12 cellular contexts compared by ENCODE assay signal in genomic region chr3:53554559-53555511, GRCh38.
DNase-seq lines count a peak whose midpoint lies in the region; ATAC-seq and TF ChIP-seq lines count a peak whose summit lies in the region.
"Had no signal": no experiment of that assay in that cellular context is flagged by ENCODE, and none has a peak within 500 bp of the region (broad histone marks: within the 10 kb centered on the region; RNA-seq: fewer than 3 reads in every experiment).

No MANE protein-coding gene starts in this region.

- H3K4me1 Mint-ChIP-seq in activated CD4-positive, alpha-beta T cell treated with anti-CD3 and anti-CD28 coated beads, Interleukin-2, amount 10 ng/mL, durations not matched to agents 24 days and 14 days, result peaks cover 6% of the 10 kb centered on the region

- TF ChIP-seq CTCF in tibial artery (IDR thresholded peaks at IDR 0.05), result no peak

- H3K4me3 ChIP-seq in tibial artery, result no peak overlapping the region
- H3K4me3 ChIP-seq: A549, SK-N-MC had no signal

- H3K27ac Mint-ChIP-seq in activated CD4-positive, alpha-beta T cell treated with anti-CD3 and anti-CD28 coated beads, Interleukin-2, amount 10 ng/mL, durations not matched to agents 24 days and 14 days, result peak overlapping the region; percentile 84

- DNase-seq in activated CD4-positive, alpha-beta T cell treated with anti-CD3 and anti-CD28 coated beads, Interleukin-2, amount 10 ng/mL, durations not matched to agents 24 days and 14 days, result no peak
- DNase-seq in activated CD4-positive, alpha-beta T cell treated with anti-CD3 and anti-CD28 coated beads for 1 hour, result no peak
- DNase-seq in stimulated activated CD4-positive, alpha-beta T cell treated with anti-CD3 and anti-CD28 coated beads, TNF-alpha, amount 100 ng/mL, for 48 hours (ENCODE audit: low read depth in 3 of 3), result peak; percentile 11 to 48 (median 27)
- DNase-seq in tibial artery, result no peak
- no peak for DNase-seq in NCI-H345 treated with DMSO at 0.1 percent for 48 hours (lab: John Stamatoyannopoulos, UW; ENCODE audit: unreplicated experiment)
- DNase-seq in hepatic stellate cell (ENCODE audit: low spot score), result no peak
- DNase-seq: NCI-H1092 treated with DMSO at 0.1 percent for 48 hours had no signal

- H3K36me3 ChIP-seq in tibial artery, result no peaks in the 10 kb centered on the region

- peaks cover 3% of the 10 kb centered on the region for H3K9me3 Mint-ChIP-seq in activated CD4-positive, alpha-beta T cell treated with anti-CD3 and anti-CD28 coated beads, Interleukin-2, amount 10 ng/mL, durations not matched to agents 24 days and 14 days

- no peaks in the 10 kb centered on the region for H3K27me3 ChIP-seq in tibial artery

- ATAC-seq in GM21737 (IDR thresholded peaks at IDR 0.05; ENCODE audit: unreplicated experiment) (peak; percentile 80), HG03460 (IDR thresholded peaks at IDR 0.05; ENCODE audit: unreplicated experiment) (peak; percentile 80)
- ATAC-seq: A549 had no signal

- no peak overlapping the region for H3K27ac ChIP-seq in tibial artery
- H3K27ac ChIP-seq: A549, SK-N-MC had no signal

- intact Hi-C loops in activated CD4-positive, alpha-beta T cell treated with anti-CD3 and anti-CD28 coated beads, Interleukin-2, amount 10 ng/mL, durations not matched to agents 24 days and 14 days (cut with micrococcal nuclease), result no loop called here
- intact Hi-C loops in tibial artery (cut with DNase I; ENCODE audit: low total_unique reads), result no loop called here

- no peaks in the 10 kb centered on the region for H3K36me3 Mint-ChIP-seq in activated CD4-positive, alpha-beta T cell treated with anti-CD3 and anti-CD28 coated beads, Interleukin-2, amount 10 ng/mL, durations not matched to agents 24 days and 14 days (ENCODE audit: low read depth)

- H3K9me3 ChIP-seq in tibial artery, result peaks cover 0 to 8% (median 0%) of the 10 kb centered on the region in 3 donors
- H3K9me3 ChIP-seq: A549 had no signal

- H3K4me1 ChIP-seq in tibial artery, result no peaks in the 10 kb centered on the region
- H3K4me1 ChIP-seq: A549 had no signal

- H3K27me3 Mint-ChIP-seq in activated CD4-positive, alpha-beta T cell treated with anti-CD3 and anti-CD28 coated beads, Interleukin-2, amount 10 ng/mL, durations not matched to agents 24 days and 14 days, result peaks cover 11% of the 10 kb centered on the region

- no peak overlapping the region for H3K4me3 Mint-ChIP-seq in activated CD4-positive, alpha-beta T cell treated with anti-CD3 and anti-CD28 coated beads, Interleukin-2, amount 10 ng/mL, durations not matched to agents 24 days and 14 days
- H3K4me3 Mint-ChIP-seq: nephron had no signal

Comparison
In these comparisons a context has a peak if more than half of its experiments do, and no peak if none do; other contexts are left out.
1. DNase-seq: peak in stimulated activated CD4-positive, alpha-beta T cell treated with anti-CD3 and anti-CD28 coated beads, TNF-alpha, amount 100 ng/mL, for 48 hours (3 of 3); none in activated CD4-positive, alpha-beta T cell treated with anti-CD3 and anti-CD28 coated beads, Interleukin-2, amount 10 ng/mL, durations not matched to agents 24 days and 14 days (single experiment), activated CD4-positive, alpha-beta T cell treated with anti-CD3 and anti-CD28 coated beads for 1 hour (single experiment), tibial artery (0 of 2), NCI-H345 treated with DMSO at 0.1 percent for 48 hours (single experiment) and hepatic stellate cell (single experiment).